8 cellular contexts compared by ENCODE assay signal in genomic region chr14:58427289-58428010, GRCh38. TPM values are rescaled to one million over a fixed set of nuclear protein-coding genes. Genes with fewer than 3 reads are reported as not detected.
A peak's percentile ranks its signal among the peaks of the same experiment; 100 is the strongest.
DNase-seq lines count a peak whose midpoint lies in the region; ATAC-seq, FAIRE-seq and TF ChIP-seq lines count a peak whose summit lies in the region.

TSS of gene KIAA0586 (plus strand) at chr14:58427719. CDS start at chr14:58428265, 546 bp downstream.
TSS of gene TIMM9 (minus strand) at chr14:58427531. CDS start at chr14:58411945, 15,586 bp downstream.

- H3K27ac ChIP-seq in adrenal gland = peak within 1 kb of the TSS; percentile 82 to 96 (median 88)
- peak within 1 kb of the TSS; percentile 69 to 99 (median 91) for H3K27ac ChIP-seq in heart right ventricle
- peak within 1 kb of the TSS; percentile 88 to 98 (median 92) for H3K27ac ChIP-seq in upper lobe of left lung

- peak; percentile 74 for TF ChIP-seq POLR2A in GM12892 (IDR thresholded peaks at IDR 0.05; ENCODE audit: low read depth, low read length)
- TF ChIP-seq POLR2A in adrenal gland (IDR thresholded peaks at IDR 0.05) = peak; percentile 78 to 96
- TF ChIP-seq POLR2A in upper lobe of left lung (IDR thresholded peaks at IDR 0.05) = peak in 3 of 4 donors; percentile 64 to 85 (median 84)

- intact Hi-C loops in adrenal gland (cut with DNase I) = no loop called here
- intact Hi-C loops in heart right ventricle (cut with DNase I) = loop anchor here in 1 of 10 donors (10.0 kb wide), 1 partner anchor 827 kb away; no protein-coding TSS in a partner anchor
- intact Hi-C loops in posterior cingulate gyrus (cut with DNase I) = loop anchor here (2.0 to 5.0 kb wide), 2 partner anchors 129 to 180 kb away; partner anchors contain the start of gene ARID4A

- H3K9me3 ChIP-seq in adrenal gland (replicated peaks in 1 of 3) = no peaks in the 10 kb centered on the region
- H3K9me3 ChIP-seq in heart right ventricle = no peaks in the 10 kb centered on the region
- H3K9me3 ChIP-seq in upper lobe of left lung = no peaks in the 10 kb centered on the region

- 0% methylated on average over 32 of the region's 32 CpGs for whole genome bisulfite sequencing in adrenal gland, 4 donors
- 0% methylated on average over 32 of the region's 32 CpGs for WGBS in heart right ventricle, 2 donors
- WGBS in upper lobe of left lung, 2 donors = 1% methylated on average over 26 to 32 of the region's 32 CpGs

- H3K27me3 ChIP-seq in adrenal gland = no peaks in the 10 kb centered on the region
- no peaks in the 10 kb centered on the region for H3K27me3 ChIP-seq in heart right ventricle
- H3K27me3 ChIP-seq in upper lobe of left lung = no peaks in the 10 kb centered on the region

- peaks cover 16 to 35% of the 10 kb centered on the region in 2 donors for H3K4me1 ChIP-seq in adrenal gland (replicated peaks in 1 of 2)
- peaks cover 0 to 41% (median 23%) of the 10 kb centered on the region in 9 donors for H3K4me1 ChIP-seq in heart right ventricle
- peaks cover 19 to 29% (median 21%) of the 10 kb centered on the region in 4 donors for H3K4me1 ChIP-seq in upper lobe of left lung

- H3K4me3 ChIP-seq in adrenal gland (peak within 1 kb of the TSS; percentile 66 to 95 (median 82)), heart right ventricle (peak within 1 kb of the TSS; percentile 75 to 96 (median 81)), upper lobe of left lung (peak within 1 kb of the TSS; percentile 80 to 91 (median 87))

- DNase-seq in GM12892 (ENCODE audit: insufficient read length) (peak; percentile 63), NCI-H146 (lab: John Stamatoyannopoulos, UW) (peak; percentile 96), T-helper 1 cell (peak; percentile 91 to 98 (median 92)), adrenal gland (peak; percentile 94 to 99 (median 98)), heart right ventricle (peak; percentile 94 to 97), posterior cingulate gyrus (peak; percentile 85 to 98 (median 91)), upper lobe of left lung (peak in 1 of 2 donors; percentile 95)

- FAIRE-seq in GM12892 (lab: Jason Lieb, UNC) = peak; percentile 94

- TF ChIP-seq CTCF in adrenal gland (IDR thresholded peaks at IDR 0.05) (no peak), heart right ventricle (IDR thresholded peaks at IDR 0.05) (peak in 1 of 9 donors; percentile 3), upper lobe of left lung (IDR thresholded peaks at IDR 0.05) (peak in 2 of 6 experiments; percentile 1 to 7)

- ATAC-seq in HG02852 (IDR thresholded peaks at IDR 0.05; ENCODE audit: unreplicated experiment) (peak; percentile 88), heart right ventricle (peak; percentile 97 to 99 (median 98)), upper lobe of left lung (ENCODE audit: low FRiP score in 2 of 2) (peak; percentile 98)

- TF ChIP-seq EP300 in upper lobe of left lung (IDR thresholded peaks at IDR 0.05) = no peak

- peaks cover 0 to 19% of the 10 kb centered on the region in 2 donors for H3K36me3 ChIP-seq in adrenal gland (replicated peaks in 1 of 2)
- peaks cover 0 to 46% (median 7%) of the 10 kb centered on the region in 9 donors for H3K36me3 ChIP-seq in heart right ventricle
- peaks cover 0 to 28% (median 4%) of the 10 kb centered on the region in 4 donors for H3K36me3 ChIP-seq in upper lobe of left lung

RNA-seq across cellular contexts. Expression of gene KIAA0586, which starts in this region (rescaled TPM):
- 16.9 TPM for polyA plus RNA-seq in GM12892 (2012; ENCODE audit: missing spikeins)
- total RNA-seq in adrenal gland (10 to 100 TPM; 11.1 to 28.7 (median 16.0) TPM), heart right ventricle (10 to 100 TPM in 9 of 10 donors, 1 to 10 TPM in 1; 8.0 to 15.9 (median 12.4) TPM), upper lobe of left lung (10 to 100 TPM in 5 of 6 donors, 1 to 10 TPM in 1; 9.2 to 29.3 (median 12.2) TPM)
- polyA plus RNA-seq in adrenal gland (10 to 100 TPM in 2 of 3 donors, 1 to 10 TPM in 1; 9.1 to 14.6 (median 14.0) TPM), heart right ventricle (1 to 10 TPM; 3.8 to 6.3 TPM)

RNA-seq across cellular contexts. Expression of gene TIMM9, which starts in this region (rescaled TPM):
- polyA plus RNA-seq in GM12892 (2012; ENCODE audit: missing spikeins) = 74.7 TPM
- total RNA-seq in adrenal gland (100 to 1,000 TPM in 2 of 8 donors, 10 to 100 TPM in 6; 30.3 to 113 (median 45.9) TPM), heart right ventricle (10 to 100 TPM; 24.6 to 39.3 (median 26.3) TPM), upper lobe of left lung (10 to 100 TPM in 5 of 6 donors, 1 to 10 TPM in 1; 8.7 to 24.3 (median 20.5) TPM)
- polyA plus RNA-seq in adrenal gland (10 to 100 TPM; 35.7 to 99.1 (median 43.0) TPM), heart right ventricle (10 to 100 TPM; 23.8 to 46.9 TPM)
